Comparison of ENCODE assay signal across 1 cellular context in genomic region chr17:49996495-49997255, GRCh38.
A peak's percentile ranks its signal among the peaks of the same experiment; 100 is the strongest.
TF ChIP-seq lines count a peak whose summit lies in the region.

No MANE protein-coding gene starts in this region.

TF ChIP-seq in GM23338, 12 proteins besides CTCF, POLR2A, EP300 and RAD21 (continued from another document):
- peak; percentile 31 for TF ChIP-seq EZH2 (IDR thresholded peaks at IDR 0.05; ENCODE audit: low read depth, unreplicated experiment)
